1 cellular context compared by ENCODE assay signal in genomic region chr15:85781099-85781498, GRCh38.
TF ChIP-seq lines count a peak whose summit lies in the region.

No MANE protein-coding gene starts in this region.

TF ChIP-seq in HepG2, 621 proteins besides CTCF, POLR2A, EP300 and RAD21 (continued from another document and continues in another):
- TF ChIP-seq DBP (CRISPR knock-in tag; IDR thresholded peaks at IDR 0.05; ENCODE audit: not compliant biosample characterization) (no peak), RXRA (CRISPR knock-in tag; IDR thresholded peaks at IDR 0.05) (peak; percentile 64; the same call in 1 of the 2 replicates), ZNF382 (CRISPR knock-in tag; IDR thresholded peaks at IDR 0.05; ENCODE audit: borderline replicate concordance) (no peak), ZNF737 (CRISPR knock-in tag; IDR thresholded peaks at IDR 0.05; ENCODE audit: borderline replicate concordance) (no peak), ZNF652 (CRISPR knock-in tag; IDR thresholded peaks at IDR 0.05; ENCODE audit: borderline replicate concordance, low read depth) (no peak), ZNF317 (CRISPR knock-in tag; IDR thresholded peaks at IDR 0.05) (0 out of 2 replicates have a peak, but pooled peaks have one; percentile 17), SRSF4 (IDR thresholded peaks at IDR 0.05; ENCODE audit: low read depth, low read length, poor library complexity, severe bottlenecking) (no peak), ZNF547 (CRISPR knock-in tag; IDR thresholded peaks at IDR 0.05) (no peak), TBX3 (IDR thresholded peaks at IDR 0.05; ENCODE audit: borderline replicate concordance) (peak; percentile 38; the same call in 1 of the 2 replicates), ARID3A (IDR thresholded peaks at IDR 0.05; ENCODE audit: low read depth, low read length) (peak; percentile 83), ETV6 (CRISPR knock-in tag; conservative IDR thresholded peaks at IDR 0.05) (no peak), NAIF1 (CRISPR knock-in tag; IDR thresholded peaks at IDR 0.05; ENCODE audit: borderline replicate concordance) (no peak), ESRRA (CRISPR knock-in tag; IDR thresholded peaks at IDR 0.05; ENCODE audit: low read depth) (0 out of 2 replicates have a peak, but pooled peaks have one; percentile 27), CEBPB (IDR thresholded peaks at IDR 0.05; ENCODE audit: borderline replicate concordance, low read depth, low read length) (0 out of 2 replicates have a peak, but pooled peaks have one; percentile 20), ATF6 (CRISPR knock-in tag; conservative IDR thresholded peaks at IDR 0.05) (no peak), THYN1 (CRISPR knock-in tag; IDR thresholded peaks at IDR 0.05; ENCODE audit: borderline replicate concordance, low read depth) (no peak), DRAP1 (CRISPR knock-in tag; IDR thresholded peaks at IDR 0.05) (no peak), ZNF430 (CRISPR knock-in tag; IDR thresholded peaks at IDR 0.05) (no peak), TAF1 (CRISPR knock-in tag; IDR thresholded peaks at IDR 0.05) (no peak), FOXP4 (CRISPR knock-in tag; IDR thresholded peaks at IDR 0.05) (peak; percentile 93), SNAPC2 (CRISPR knock-in tag; IDR thresholded peaks at IDR 0.05) (no peak), MTERF4 (CRISPR knock-in tag; IDR thresholded peaks at IDR 0.05) (no peak), TEAD3 (CRISPR knock-in tag; optimal IDR thresholded peaks at IDR 0.05; ENCODE audit: borderline replicate concordance) (peak; percentile 89), ZNF772 (CRISPR knock-in tag; IDR thresholded peaks at IDR 0.05) (no peak), ARHGAP35 (CRISPR knock-in tag; IDR thresholded peaks at IDR 0.05; ENCODE audit: borderline replicate concordance) (no peak), ZSCAN29 (CRISPR knock-in tag; conservative IDR thresholded peaks at IDR 0.05) (peak; percentile 66), MTA1 (CRISPR knock-in tag; IDR thresholded peaks at IDR 0.05; ENCODE audit: borderline replicate concordance) (no peak), FIP1L1 (IDR thresholded peaks at IDR 0.05; ENCODE audit: borderline replicate concordance, insufficient read depth, low read depth, low read length) (no peak), ZMYM4 (CRISPR knock-in tag; IDR thresholded peaks at IDR 0.05) (peak; percentile 65), RARA (CRISPR knock-in tag; IDR thresholded peaks at IDR 0.05) (peak; percentile 85), SMARCC2 (IDR thresholded peaks at IDR 0.05) (no peak), CENPT (CRISPR knock-in tag; IDR thresholded peaks at IDR 0.05; ENCODE audit: low read depth) (no peak), MAFG (CRISPR knock-in tag; IDR thresholded peaks at IDR 0.05) (no peak), ZNF563 (CRISPR knock-in tag; IDR thresholded peaks at IDR 0.05) (0 out of 2 replicates have a peak, but pooled peaks have one; percentile 29), RARG (CRISPR knock-in tag; IDR thresholded peaks at IDR 0.05; ENCODE audit: low read depth) (no peak), HNRNPL (IDR thresholded peaks at IDR 0.05; ENCODE audit: low read depth, low read length) (no peak), ZFP37 (CRISPR knock-in tag; IDR thresholded peaks at IDR 0.05; ENCODE audit: borderline replicate concordance) (0 out of 2 replicates have a peak, but pooled peaks have one; percentile 55), BCL6 (CRISPR knock-in tag; IDR thresholded peaks at IDR 0.05) (peak; percentile 62), USF2 (IDR thresholded peaks at IDR 0.05; ENCODE audit: low read depth, low read length) (no peak), USF2 (CRISPR knock-in tag; IDR thresholded peaks at IDR 0.05; ENCODE audit: borderline replicate concordance) (no peak), ARNTL (CRISPR knock-in tag; IDR thresholded peaks at IDR 0.05) (no peak), ZGPAT (CRISPR knock-in tag; IDR thresholded peaks at IDR 0.05) (peak; percentile 66; the same call in 1 of the 2 replicates), SP5 (CRISPR knock-in tag; IDR thresholded peaks at IDR 0.05; ENCODE audit: borderline replicate concordance, low read depth) (no peak), BRF2 (CRISPR knock-in tag; IDR thresholded peaks at IDR 0.05) (no peak), BORCS8-MEF2B (CRISPR knock-in tag; IDR thresholded peaks at IDR 0.05) (no peak), PRMT3 (CRISPR knock-in tag; IDR thresholded peaks at IDR 0.05; ENCODE audit: borderline replicate concordance, low read depth) (no peak), ATF3 (CRISPR knock-in tag; IDR thresholded peaks at IDR 0.05) (no peak), ZNF207 (IDR thresholded peaks at IDR 0.05; ENCODE audit: borderline replicate concordance) (no peak), GMEB2 (CRISPR knock-in tag; IDR thresholded peaks at IDR 0.05; ENCODE audit: low read depth) (no peak), ZNF101 (CRISPR knock-in tag; IDR thresholded peaks at IDR 0.05; ENCODE audit: borderline replicate concordance, low read depth) (no peak), ZNF878 (CRISPR knock-in tag; IDR thresholded peaks at IDR 0.05) (no peak), CC2D1A (CRISPR knock-in tag; IDR thresholded peaks at IDR 0.05) (no peak), ZBTB42 (CRISPR knock-in tag; IDR thresholded peaks at IDR 0.05) (no peak), GABPB1 (CRISPR knock-in tag; IDR thresholded peaks at IDR 0.05) (no peak), YEATS4 (CRISPR knock-in tag; IDR thresholded peaks at IDR 0.05; ENCODE audit: borderline replicate concordance) (no peak), ADNP (CRISPR knock-in tag; IDR thresholded peaks at IDR 0.05) (no peak), KDM5A (IDR thresholded peaks at IDR 0.05; ENCODE audit: borderline replicate concordance, low read length) (no peak), ZSCAN12 (CRISPR knock-in tag; IDR thresholded peaks at IDR 0.05) (no peak), MAZ (IDR thresholded peaks at IDR 0.05; ENCODE audit: borderline replicate concordance, low read depth, low read length) (no peak), MAZ (CRISPR knock-in tag; IDR thresholded peaks at IDR 0.05; ENCODE audit: low read depth) (no peak), BHLHE40 (IDR thresholded peaks at IDR 0.05; ENCODE audit: low read length) (peak; percentile 32; the same call in 1 of the 2 replicates)
